In the genomic region with DNA sequence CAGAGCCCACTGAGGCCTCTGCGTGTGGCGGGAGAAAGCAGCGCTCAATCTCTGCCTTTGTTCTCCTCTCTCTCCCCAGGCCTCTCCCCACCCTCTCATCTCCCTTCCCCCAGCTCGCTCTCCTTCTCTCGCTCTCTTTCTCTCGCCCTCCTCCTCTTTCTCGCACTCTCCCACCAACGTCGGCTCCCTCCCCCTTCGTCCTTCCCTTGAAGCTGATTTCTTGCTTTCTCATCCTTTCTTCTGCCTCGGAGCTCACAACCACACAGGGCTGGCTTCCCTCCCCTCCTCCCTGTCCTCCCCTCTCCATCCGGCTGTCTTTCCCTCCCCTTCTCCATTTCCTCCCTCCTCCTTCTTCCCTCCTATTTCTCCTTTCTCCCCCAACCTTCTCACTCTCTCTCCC, we compare ENCODE assay signal across 11 cellular contexts.
DNase-seq lines count a peak whose midpoint lies in the region; ATAC-seq and TF ChIP-seq lines count a peak whose summit lies in the region.
"Had no signal": no experiment of that assay in that cellular context is flagged by ENCODE, and none has a peak within 500 bp of the region (broad histone marks: within the 10 kb centered on the region; RNA-seq: fewer than 3 reads in every experiment).

No MANE protein-coding gene starts in this region.

- H3K4me1 ChIP-seq in left ventricle myocardium inferior, result peaks cover 81% of the 10 kb centered on the region
- peaks cover 16 to 29% of the 10 kb centered on the region in 2 donors for H3K4me1 ChIP-seq in uterus

- H3K36me3 ChIP-seq in left ventricle myocardium inferior (no peaks in the 10 kb centered on the region), uterus (no peaks in the 10 kb centered on the region), WERI-Rb-1 (no peaks in the 10 kb centered on the region)

- intact Hi-C loops in left ventricle myocardium inferior (cut with micrococcal nuclease) (no loop called here), Right ventricle myocardium superior (cut with DNase I) (no loop called here), uterus (cut with DNase I; ENCODE audit: low total_unique reads) (no loop called here)

- TF ChIP-seq POLR2A in uterus (IDR thresholded peaks at IDR 0.05), result no peak

- TF ChIP-seq CTCF in left ventricle myocardium inferior (IDR thresholded peaks at IDR 0.05; ENCODE audit: borderline replicate concordance) (no peak), uterus (IDR thresholded peaks at IDR 0.05) (no peak), WERI-Rb-1 (IDR thresholded peaks at IDR 0.05; ENCODE audit: low read depth, low read length) (no peak)

- no peaks in the 10 kb centered on the region for H3K9me3 ChIP-seq in left ventricle myocardium inferior (replicated peaks)
- no peaks in the 10 kb centered on the region for H3K9me3 ChIP-seq in uterus
- no peaks in the 10 kb centered on the region for H3K9me3 ChIP-seq in WERI-Rb-1 (ENCODE audit: severe bottlenecking)

- H3K4me3 ChIP-seq in left ventricle myocardium inferior (no peak overlapping the region), uterus (no peak overlapping the region), WERI-Rb-1 (ENCODE audit: low read depth, low read length) (no peak overlapping the region)
- H3K4me3 ChIP-seq: skin epidermis had no signal

- H3K27ac ChIP-seq in left ventricle myocardium inferior (replicated peaks), result peak overlapping the region; percentile 42
- peak overlapping the region; percentile 3 to 58 for H3K27ac ChIP-seq in uterus
- no peak overlapping the region for H3K27ac ChIP-seq in WERI-Rb-1

- ATAC-seq in Right ventricle myocardium superior (ENCODE audit: poor library complexity) (no peak), HG03025 (IDR thresholded peaks at IDR 0.05; ENCODE audit: low FRiP score, unreplicated experiment) (no peak), HG03354 (IDR thresholded peaks at IDR 0.05; ENCODE audit: poor library complexity, severe bottlenecking, unreplicated experiment) (no peak)
- ATAC-seq: activated CD8-positive, alpha-beta memory T cell treated with anti-CD3 and anti-CD28 coated beads, Interleukin-2, amount 10 ng/mL, durations not matched to agents 7 days and 5 days had no signal

- DNase-seq in left ventricle myocardium inferior (no peak), Right ventricle myocardium superior (no peak), amniotic epithelial cell (ENCODE audit: low read depth) (peak; percentile 74), left kidney (ENCODE audit: low read depth, low spot score) (peak; percentile 91), uterus (no peak), WERI-Rb-1 (no peak)
- DNase-seq: activated CD8-positive, alpha-beta memory T cell treated with anti-CD3 and anti-CD28 coated beads, Interleukin-2, amount 10 ng/mL, durations not matched to agents 7 days and 5 days; C1 segment of cervical spinal cord had no signal

- H3K27me3 ChIP-seq in left ventricle myocardium inferior (ENCODE audit: low read depth) (no peaks in the 10 kb centered on the region), uterus (no peaks in the 10 kb centered on the region), WERI-Rb-1 (ENCODE audit: insufficient read depth, low read depth, severe bottlenecking) (no peaks in the 10 kb centered on the region)

Comparison
In these comparisons a context has a peak if more than half of its experiments do, and no peak if none do; other contexts are left out.
1. DNase-seq: peak in amniotic epithelial cell (single experiment) and left kidney (single experiment); none in left ventricle myocardium inferior (single experiment), Right ventricle myocardium superior (single experiment), uterus (0 of 2) and WERI-Rb-1 (single experiment).